Comparison of ENCODE assay signal across 1 cellular context in the genomic region with DNA sequence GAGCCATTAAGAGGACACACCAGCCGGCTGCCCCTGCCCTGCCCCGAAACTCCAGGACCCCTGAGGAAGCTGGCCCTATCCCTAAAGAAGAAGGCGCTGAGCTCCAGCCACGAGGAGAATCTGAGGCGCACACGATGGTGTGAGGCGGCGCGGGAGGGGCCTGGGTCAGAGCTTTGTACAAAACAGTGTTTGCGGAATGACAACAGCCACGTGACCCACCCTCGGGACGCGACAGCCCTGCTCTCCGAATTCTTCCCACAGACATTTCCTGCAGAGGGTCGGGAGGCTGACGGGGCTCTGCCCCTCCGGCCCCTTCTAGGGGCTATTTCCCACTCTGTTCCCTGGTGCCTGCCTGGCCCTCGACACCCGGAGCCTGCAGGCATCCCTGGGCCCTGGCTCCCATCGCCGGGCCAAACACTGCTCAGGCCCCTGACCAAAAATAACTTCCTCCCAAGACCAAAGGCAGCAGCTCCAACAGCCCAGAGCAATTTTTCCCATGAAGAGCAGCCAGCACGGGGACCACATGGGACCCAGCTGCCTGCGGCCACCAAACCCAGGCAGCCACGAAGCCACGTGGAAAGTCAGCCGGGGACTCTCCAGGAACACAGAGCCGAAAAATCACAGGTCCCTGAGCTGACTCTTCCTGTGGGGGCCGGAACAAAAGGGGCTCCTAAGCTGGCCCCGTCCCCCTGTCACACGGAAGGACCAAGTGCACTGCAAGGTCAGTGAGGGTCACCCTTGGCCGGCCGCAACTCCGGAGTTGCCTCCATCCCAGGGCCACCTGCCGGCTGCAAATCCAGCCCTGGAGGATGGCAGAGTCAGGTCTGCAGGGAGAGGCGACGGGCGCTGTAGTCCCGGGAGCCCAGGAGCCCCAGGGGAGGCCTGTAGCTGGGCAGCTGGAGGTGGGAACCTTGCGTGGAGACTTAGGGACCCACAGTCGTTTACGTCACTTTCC.
TF ChIP-seq lines count a peak whose summit lies in the region.

No MANE protein-coding gene starts in this region.

TF ChIP-seq in SK-N-SH, 30 proteins besides CTCF, POLR2A, EP300 and RAD21 (continued from another document):
- TF ChIP-seq, protein P1, sequence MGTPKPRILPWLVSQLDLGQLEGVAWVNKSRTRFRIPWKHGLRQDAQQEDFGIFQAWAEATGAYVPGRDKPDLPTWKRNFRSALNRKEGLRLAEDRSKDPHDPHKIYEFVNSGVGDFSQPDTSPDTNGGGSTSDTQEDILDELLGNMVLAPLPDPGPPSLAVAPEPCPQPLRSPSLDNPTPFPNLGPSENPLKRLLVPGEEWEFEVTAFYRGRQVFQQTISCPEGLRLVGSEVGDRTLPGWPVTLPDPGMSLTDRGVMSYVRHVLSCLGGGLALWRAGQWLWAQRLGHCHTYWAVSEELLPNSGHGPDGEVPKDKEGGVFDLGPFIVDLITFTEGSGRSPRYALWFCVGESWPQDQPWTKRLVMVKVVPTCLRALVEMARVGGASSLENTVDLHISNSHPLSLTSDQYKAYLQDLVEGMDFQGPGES (IDR thresholded peaks at IDR 0.05; ENCODE audit: low read depth, low read length), result no peak
- TF ChIP-seq MXI1 (IDR thresholded peaks at IDR 0.05; ENCODE audit: low read depth, low read length), result no peak
- no peak for TF ChIP-seq GABPA (IDR thresholded peaks at IDR 0.05; ENCODE audit: low read depth)
- no peak for TF ChIP-seq FOSL2 (IDR thresholded peaks at IDR 0.05; ENCODE audit: borderline replicate concordance, low read depth)
- no peak for TF ChIP-seq TCF12 (IDR thresholded peaks at IDR 0.05)
